15 cellular contexts compared by ENCODE assay signal in the genomic region with DNA sequence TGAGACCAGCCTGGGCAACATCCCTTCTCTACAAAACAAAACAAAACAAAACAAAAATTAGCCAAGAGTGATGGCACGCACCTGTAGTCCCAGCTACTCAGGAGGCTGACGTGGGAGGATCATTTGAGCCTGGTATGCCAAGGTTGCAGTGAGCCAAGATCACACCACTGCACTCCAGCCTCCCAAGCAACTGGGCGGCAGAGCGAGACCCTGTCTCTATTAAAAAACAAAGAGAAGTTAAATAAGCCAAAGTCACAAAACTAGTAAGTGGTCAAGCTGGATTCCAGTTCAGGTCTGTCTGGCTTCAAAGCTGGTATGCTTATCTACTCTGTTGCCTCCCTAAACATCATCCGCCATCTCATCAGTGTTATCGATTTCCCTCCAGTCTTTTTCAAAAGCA.
A peak's percentile ranks its signal among the peaks of the same experiment; 100 is the strongest.
DNase-seq lines count a peak whose midpoint lies in the region; ATAC-seq and TF ChIP-seq lines count a peak whose summit lies in the region.
"Had no signal": no experiment of that assay in that cellular context is flagged by ENCODE, and none has a peak within 500 bp of the region (broad histone marks: within the 10 kb centered on the region; RNA-seq: fewer than 3 reads in every experiment).

No MANE protein-coding gene starts in this region.

- POLR2A ChIA-PET in activated B cell treated with CpG ODN at 0.5 μM for 24 hours (lab: Charles Lee) = interaction anchor here (0.5 to 3.9 kb wide), 9 partner anchors 8 to 111 kb away, joined by 4 to 19 read pairs (median 7); a partner anchor contains a TSS

- H2AFZ ChIP-seq in trophoblast cell (ENCODE audit: insufficient read depth, low read length, poor library complexity) = no peak overlapping the region

- H4K8ac ChIP-seq in trophoblast cell (ENCODE audit: low read depth, low read length) = no peak overlapping the region

- H2BK5ac ChIP-seq in trophoblast cell (ENCODE audit: low read depth, low read length, poor library complexity) = peak overlapping the region; percentile 4

- no peaks in the 10 kb centered on the region for H3K9me3 ChIP-seq in trophoblast cell (ENCODE audit: insufficient read depth, low read depth, low read length)
- H3K9me3 ChIP-seq: A549, BLaER1 had no signal

- ATAC-seq in natural killer cell = no peak
- ATAC-seq in natural killer cell treated with Interleukin-12 subunit alpha and Interleukin-12 subunit beta and Interleukin-15 and Interleukin-18, amount 100 ng/mL, for 72 hours = no peak
- no peak for ATAC-seq in activated B cell treated with CpG ODN at 0.5 μM for 24 hours (ENCODE audit: low read depth)
- ATAC-seq: A549, K562 had no signal

- H3K4me1 ChIP-seq in trophoblast cell (ENCODE audit: control insufficient read depth in 1 of 2, insufficient read depth in 2 of 2, low read length in 2 of 2) = peaks cover 6 to 8% of the 10 kb centered on the region in 2 experiments
- H3K4me1 ChIP-seq: A549 had no signal

- no peak for TF ChIP-seq CTCF in natural killer cell (IDR thresholded peaks at IDR 0.05)
- no peak for TF ChIP-seq CTCF in activated B cell treated with CpG ODN at 0.5 μM for 24 hours (IDR thresholded peaks at IDR 0.05)

- no peak overlapping the region for H3K4me3 Mint-ChIP-seq in natural killer cell
- H3K4me3 Mint-ChIP-seq in natural killer cell treated with Interleukin-12 subunit alpha and Interleukin-12 subunit beta and Interleukin-15 and Interleukin-18, amount 100 ng/mL, for 72 hours = no peak overlapping the region
- no peak overlapping the region for H3K4me3 Mint-ChIP-seq in activated B cell treated with CpG ODN at 0.5 μM for 24 hours

- peak overlapping the region; percentile 62 to 73 for H3K27ac Mint-ChIP-seq in natural killer cell
- H3K27ac Mint-ChIP-seq in natural killer cell treated with Interleukin-12 subunit alpha and Interleukin-12 subunit beta and Interleukin-15 and Interleukin-18, amount 100 ng/mL, for 72 hours = peak overlapping the region in 1 of 2 donors; percentile 23
- peak overlapping the region; percentile 87 for H3K27ac Mint-ChIP-seq in activated B cell treated with CpG ODN at 0.5 μM for 24 hours

- H3K36me3 Mint-ChIP-seq in natural killer cell (no peaks in the 10 kb centered on the region), activated B cell treated with CpG ODN at 0.5 μM for 24 hours (ENCODE audit: low read depth) (peaks cover 65% of the 10 kb centered on the region)
- no peaks in the 10 kb centered on the region for H3K36me3 Mint-ChIP-seq in natural killer cell treated with Interleukin-12 subunit alpha and Interleukin-12 subunit beta and Interleukin-15 and Interleukin-18, amount 100 ng/mL, for 72 hours

- no peak overlapping the region for H3K23ac ChIP-seq in trophoblast cell (ENCODE audit: low read length)

- H3K27ac ChIP-seq in trophoblast cell (ENCODE audit: low read depth, low read length) = peak overlapping the region; percentile 69
- H3K27ac ChIP-seq: A549, BLaER1, RWPE1 had no signal

- WGBS in trophoblast cell (ENCODE audit: extremely low coverage, insufficient coverage, insufficient read length) = no CpG with 5 or more reads among the region's 6 CpGs

- peak overlapping the region; percentile 9 for H3K14ac ChIP-seq in trophoblast cell (ENCODE audit: low read length)

- no peak overlapping the region for H3K4ac ChIP-seq in trophoblast cell (ENCODE audit: low read depth, low read length)

- no peaks in the 10 kb centered on the region for H3K79me2 ChIP-seq in trophoblast cell (ENCODE audit: control insufficient read depth, insufficient read depth, low read length, poor library complexity)

- intact Hi-C loops in natural killer cell (cut with micrococcal nuclease) = no loop called here
- intact Hi-C loops in activated B cell treated with CpG ODN at 0.5 μM for 24 hours (cut with micrococcal nuclease) = no loop called here

- H2BK12ac ChIP-seq in trophoblast cell (ENCODE audit: low read length) = no peak overlapping the region

- H3K4me1 Mint-ChIP-seq in natural killer cell = peaks cover 58 to 62% of the 10 kb centered on the region in 2 donors
- peaks cover 25 to 35% of the 10 kb centered on the region in 2 donors for H3K4me1 Mint-ChIP-seq in natural killer cell treated with Interleukin-12 subunit alpha and Interleukin-12 subunit beta and Interleukin-15 and Interleukin-18, amount 100 ng/mL, for 72 hours (ENCODE audit: low read depth in 2 of 2)
- peaks cover 84% of the 10 kb centered on the region for H3K4me1 Mint-ChIP-seq in activated B cell treated with CpG ODN at 0.5 μM for 24 hours

- H3K27me3 ChIP-seq in trophoblast cell (ENCODE audit: insufficient read depth, low read length) = no peaks in the 10 kb centered on the region
- H3K27me3 ChIP-seq: BLaER1 had no signal

- H3K9me3 Mint-ChIP-seq in natural killer cell (no peaks in the 10 kb centered on the region), activated B cell treated with CpG ODN at 0.5 μM for 24 hours (no peaks in the 10 kb centered on the region)
- H3K9me3 Mint-ChIP-seq in natural killer cell treated with Interleukin-12 subunit alpha and Interleukin-12 subunit beta and Interleukin-15 and Interleukin-18, amount 100 ng/mL, for 72 hours = no peaks in the 10 kb centered on the region

- H3K18ac ChIP-seq in trophoblast cell (ENCODE audit: low read length) = no peak overlapping the region

- H3K9ac ChIP-seq in trophoblast cell (ENCODE audit: low read length) = no peak overlapping the region
- H3K9ac ChIP-seq: BLaER1 had no signal

- peak overlapping the region; percentile 50 for H4K91ac ChIP-seq in trophoblast cell (ENCODE audit: low read depth, low read length)

- H3K4me2 ChIP-seq in trophoblast cell (ENCODE audit: low read length) = no peak overlapping the region
- H3K4me2 ChIP-seq: A549, BLaER1 had no signal

- H2BK120ac ChIP-seq in trophoblast cell (ENCODE audit: insufficient read depth, low read length, poor library complexity) = peak overlapping the region; percentile 29

- H3K4me3 ChIP-seq in trophoblast cell (ENCODE audit: low read depth, low read length) = no peak overlapping the region
- H3K4me3 ChIP-seq: A549, BLaER1, K562 had no signal

- CTCF ChIA-PET in activated B cell treated with CpG ODN at 0.5 μM for 24 hours (lab: Charles Lee) = interaction anchor here (0.7 to 1.4 kb wide), 2 partner anchors 9 to 233 kb away, joined by 4 read pairs; no protein-coding TSS in a partner anchor

- DNase-seq in natural killer cell (no peak), activated B cell treated with CpG ODN at 0.5 μM for 24 hours (no peak), trophoblast cell (peak; percentile 78 to 87), COR-L47 (lab: John Stamatoyannopoulos, UW) (no peak), mucosa of gallbladder (ENCODE audit: low spot score) (no peak), NCI-H2227 treated with DMSO at 0.1 percent for 48 hours (lab: John Stamatoyannopoulos, UW) (no peak)
- no peak for DNase-seq in natural killer cell treated with Interleukin-12 subunit alpha and Interleukin-12 subunit beta and Interleukin-15 and Interleukin-18, amount 100 ng/mL, for 72 hours (ENCODE audit: low spot score)
- DNase-seq: DMS79 treated with DMSO at 0.1 percent for 48 hours, NCI-H1105 treated with DMSO at 0.1 percent for 48 hours, NCI-H187, NCI-H226 had no signal

- H3K36me3 ChIP-seq in trophoblast cell (ENCODE audit: control insufficient read depth in 1 of 2, insufficient read depth in 2 of 2, low read length in 2 of 2) = no peaks in the 10 kb centered on the region

- H3K79me1 ChIP-seq in trophoblast cell (ENCODE audit: low read length) = peaks cover 2% of the 10 kb centered on the region

- H4K12ac ChIP-seq in trophoblast cell (ENCODE audit: low read depth, low read length) = no peak overlapping the region

- H3K27me3 Mint-ChIP-seq in natural killer cell (ENCODE audit: low read depth in 2 of 2) = no peaks in the 10 kb centered on the region
- H3K27me3 Mint-ChIP-seq in natural killer cell treated with Interleukin-12 subunit alpha and Interleukin-12 subunit beta and Interleukin-15 and Interleukin-18, amount 100 ng/mL, for 72 hours = no peaks in the 10 kb centered on the region
- no peaks in the 10 kb centered on the region for H3K27me3 Mint-ChIP-seq in activated B cell treated with CpG ODN at 0.5 μM for 24 hours

- H2AK5ac ChIP-seq in trophoblast cell (ENCODE audit: low read length) = no peak overlapping the region

Comparison
In these comparisons a context has a peak if more than half of its experiments do, and no peak if none do; other contexts are left out.
1. DNase-seq: peak in trophoblast cell (2 of 2); none in natural killer cell (single experiment), natural killer cell treated with Interleukin-12 subunit alpha and Interleukin-12 subunit beta and Interleukin-15 and Interleukin-18, amount 100 ng/mL, for 72 hours (single experiment), activated B cell treated with CpG ODN at 0.5 μM for 24 hours (single experiment), COR-L47 (single experiment), mucosa of gallbladder (single experiment) and NCI-H2227 treated with DMSO at 0.1 percent for 48 hours (single experiment).